Comparison of ENCODE assay signal across 11 cellular contexts in the genomic region with DNA sequence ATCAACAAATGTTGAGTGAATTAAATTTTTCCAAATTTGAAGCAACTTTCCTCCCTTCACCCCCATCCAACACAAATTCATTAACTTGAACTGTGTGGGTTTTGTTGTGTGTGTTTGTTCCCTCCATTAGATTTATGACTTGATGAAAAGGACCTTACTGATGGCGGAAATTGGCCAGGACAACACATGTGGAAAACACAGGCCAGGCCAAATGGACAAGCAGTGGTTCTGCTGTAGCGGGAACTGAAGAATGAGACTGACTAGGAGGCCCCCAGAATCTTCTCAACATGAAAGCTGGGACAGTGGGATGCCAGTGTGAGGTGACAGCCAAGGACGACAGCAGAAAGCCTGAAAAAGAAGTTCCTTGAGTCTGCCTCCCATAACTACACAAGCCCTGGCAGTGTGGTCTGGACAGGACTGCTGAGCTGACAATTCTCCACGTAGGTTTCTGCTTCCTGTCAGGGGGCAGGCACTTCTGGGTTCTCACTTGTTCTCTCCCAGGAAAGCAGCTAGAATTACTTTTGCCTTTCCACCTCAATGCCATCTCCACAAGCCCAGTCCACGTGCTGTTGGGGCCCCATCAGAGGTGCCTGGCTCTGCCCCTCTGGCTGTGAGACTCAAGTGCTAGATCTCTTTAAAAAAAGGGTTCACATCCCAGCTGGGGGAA.
DNase-seq lines count a peak whose midpoint lies in the region; TF ChIP-seq lines count a peak whose summit lies in the region.
"Had no signal": no experiment of that assay in that cellular context is flagged by ENCODE, and none has a peak within 500 bp of the region (broad histone marks: within the 10 kb centered on the region; RNA-seq: fewer than 3 reads in every experiment).

No MANE protein-coding gene starts in this region.

- H3K27me3 ChIP-seq in CD4-positive, alpha-beta memory T cell (ENCODE audit: insufficient read depth, low read length): no peaks in the 10 kb centered on the region
- H3K27me3 ChIP-seq in mammary epithelial cell (ENCODE audit: insufficient read depth, low read length): no peaks in the 10 kb centered on the region
- H3K27me3 ChIP-seq in trophoblast cell (ENCODE audit: insufficient read depth, low read length): no peaks in the 10 kb centered on the region
- H3K27me3 ChIP-seq: ovary had no signal

- no peak overlapping the region for H2BK12ac ChIP-seq in trophoblast cell (ENCODE audit: low read length)

- WGBS in mammary epithelial cell (ENCODE audit: low coverage, missing lambda C conversion rate): 93% methylated on average over 5 of the region's 5 CpGs
- WGBS in trophoblast cell (ENCODE audit: extremely low coverage, insufficient coverage, insufficient read length): no CpG with 5 or more reads among the region's 5 CpGs

- peaks cover 92 to 100% (median 96%) of the 10 kb centered on the region in 4 donors for H3K4me1 Mint-ChIP-seq in CD4-positive, alpha-beta memory T cell

- H3K27me3 Mint-ChIP-seq in CD4-positive, alpha-beta memory T cell: no peaks in the 10 kb centered on the region

- peak overlapping the region; percentile 90 to 99 (median 97) for H3K27ac Mint-ChIP-seq in CD4-positive, alpha-beta memory T cell

- CTCF ChIA-PET in CD4-positive, alpha-beta memory T cell (lab: Charles Lee; ENCODE audit: partially characterized antibody): interaction anchor here (0.7 to 6.2 kb wide), 9 partner anchors 8 to 203 kb away, joined by 3 to 50 read pairs (median 8); no protein-coding TSS in a partner anchor
- CTCF ChIA-PET in mammary epithelial cell (lab: Charles Lee; ENCODE audit: low non-redundant PET): no interaction called here

- peak in 3 of 5 donors; percentile 45 to 67 (median 58) for DNase-seq in CD4-positive, alpha-beta memory T cell
- DNase-seq in NCI-H510A treated with DMSO at 0.1 percent for 48 hours (lab: John Stamatoyannopoulos, UW): peak; percentile 38
- no peak for DNase-seq in mammary epithelial cell
- no peak for DNase-seq in trophoblast cell
- no peak for DNase-seq in hepatic stellate cell (ENCODE audit: low spot score)
- DNase-seq in NCI-H226: no peak
- no peak for DNase-seq in NCI-H1048 (lab: John Stamatoyannopoulos, UW)
- DNase-seq in foreskin fibroblast: no peak
- DNase-seq: head of caudate nucleus, NCI-H1105 treated with DMSO at 0.1 percent for 48 hours, ovary had no signal

- no peaks in the 10 kb centered on the region for H4K20me1 ChIP-seq in mammary epithelial cell (ENCODE audit: insufficient read depth, low read length)

- H3K18ac ChIP-seq in trophoblast cell (ENCODE audit: low read length): peak overlapping the region; percentile 2

- H3K14ac ChIP-seq in trophoblast cell (ENCODE audit: low read length): no peak overlapping the region

- no peak overlapping the region for H4K91ac ChIP-seq in trophoblast cell (ENCODE audit: low read depth, low read length)

- no peak overlapping the region for H2BK120ac ChIP-seq in trophoblast cell (ENCODE audit: insufficient read depth, low read length, poor library complexity)

- no peak overlapping the region for H2BK5ac ChIP-seq in trophoblast cell (ENCODE audit: low read depth, low read length, poor library complexity)

- in situ Hi-C loops in mammary epithelial cell (cut with MboI; ENCODE audit: low sequenced_read_pairs in 2 of 2): loop anchor here in 1 of 2 donors (25.0 kb wide), 1 partner anchor 331 kb away; no protein-coding TSS in a partner anchor

- no peak overlapping the region for H2AFZ ChIP-seq in mammary epithelial cell (ENCODE audit: low read depth, low read length)
- H2AFZ ChIP-seq in trophoblast cell (ENCODE audit: insufficient read depth, low read length, poor library complexity): no peak overlapping the region

- peaks cover 47% of the 10 kb centered on the region for H3K36me3 ChIP-seq in CD4-positive, alpha-beta memory T cell (ENCODE audit: insufficient read depth, low read length)
- H3K36me3 ChIP-seq in mammary epithelial cell (ENCODE audit: insufficient read depth, low read length) (peaks cover 19% of the 10 kb centered on the region), trophoblast cell (ENCODE audit: control insufficient read depth in 1 of 2, insufficient read depth in 2 of 2, low read length in 2 of 2) (peaks cover 19 to 41% of the 10 kb centered on the region in 2 experiments)
- H3K36me3 ChIP-seq: ovary had no signal

- H3K9ac ChIP-seq in mammary epithelial cell (ENCODE audit: insufficient read depth, low read length) (no peak overlapping the region), trophoblast cell (ENCODE audit: low read length) (no peak overlapping the region)

- no peak for TF ChIP-seq CTCF in mammary epithelial cell (conservative IDR thresholded peaks at IDR 0.05 in 1 of 2, IDR thresholded peaks at IDR 0.05 in 1 of 2; ENCODE audit: extremely low read depth in 1 of 2, insufficient read depth in 1 of 2, low read depth in 1 of 2, low read length in 2 of 2)
- TF ChIP-seq CTCF in foreskin fibroblast (IDR thresholded peaks at IDR 0.05; ENCODE audit: low read depth, low read length): no peak

- peaks cover 0 to 7% (median 0%) of the 10 kb centered on the region in 8 donors for H3K9me3 Mint-ChIP-seq in CD4-positive, alpha-beta memory T cell

- H3K4me1 ChIP-seq in CD4-positive, alpha-beta memory T cell (ENCODE audit: insufficient read depth, low read length): peaks cover 100% of the 10 kb centered on the region
- H3K4me1 ChIP-seq in mammary epithelial cell (ENCODE audit: insufficient read depth, low read length) (peaks cover 49% of the 10 kb centered on the region), trophoblast cell (ENCODE audit: control insufficient read depth in 1 of 2, insufficient read depth in 2 of 2, low read length in 2 of 2) (peaks cover 14% of the 10 kb centered on the region in 2 experiments)

- intact Hi-C loops in CD4-positive, alpha-beta memory T cell (cut with micrococcal nuclease): loop anchor here (1.0 kb wide), 1 partner anchor 10 kb away; no protein-coding TSS in a partner anchor
- intact Hi-C loops in mammary epithelial cell (cut with micrococcal nuclease): no loop called here

- no peak overlapping the region for H4K12ac ChIP-seq in trophoblast cell (ENCODE audit: low read depth, low read length)

- H3K4me3 Mint-ChIP-seq in CD4-positive, alpha-beta memory T cell: peak overlapping the region; percentile 54 to 84 (median 73)

- no peak overlapping the region for H3K4me2 ChIP-seq in mammary epithelial cell (ENCODE audit: insufficient read depth, low read depth, low read length)
- H3K4me2 ChIP-seq in trophoblast cell (ENCODE audit: low read length): no peak overlapping the region

- peaks cover 86 to 95% of the 10 kb centered on the region in 2 donors for H3K36me3 Mint-ChIP-seq in CD4-positive, alpha-beta memory T cell

- peak overlapping the region; percentile 89 for H3K27ac ChIP-seq in CD4-positive, alpha-beta memory T cell (ENCODE audit: low read depth, low read length)
- H3K27ac ChIP-seq in mammary epithelial cell (ENCODE audit: insufficient read depth, low read depth, low read length): peak overlapping the region; percentile 8
- H3K27ac ChIP-seq in trophoblast cell (ENCODE audit: low read depth, low read length): no peak overlapping the region
- H3K27ac ChIP-seq: ovary had no signal

- H4K8ac ChIP-seq in trophoblast cell (ENCODE audit: low read depth, low read length): no peak overlapping the region

- BruUV-seq in mammary epithelial cell (replicated peaks; lab: Mats Ljungman, UMichigan): no TSS peak

- H3K79me2 ChIP-seq in mammary epithelial cell (ENCODE audit: insufficient read depth, low read length) (peaks cover 96% of the 10 kb centered on the region), trophoblast cell (ENCODE audit: control insufficient read depth, insufficient read depth, low read length, poor library complexity) (peaks cover 5% of the 10 kb centered on the region)

- peak overlapping the region in 1 of 2 donors; percentile 1 for H3K4me3 ChIP-seq in CD4-positive, alpha-beta memory T cell (ENCODE audit: low read length in 2 of 2)
- H3K4me3 ChIP-seq in mammary epithelial cell (replicated peaks in 1 of 3; ENCODE audit: insufficient read depth in 1 of 3, low read depth in 2 of 3, low read length in 3 of 3): no peak overlapping the region
- H3K4me3 ChIP-seq in trophoblast cell (ENCODE audit: low read depth, low read length): no peak overlapping the region
- H3K4me3 ChIP-seq in foreskin fibroblast (ENCODE audit: low read depth in 1 of 2, low read length in 2 of 2): no peak overlapping the region
- H3K4me3 ChIP-seq: ovary had no signal

- no peak overlapping the region for H2AK5ac ChIP-seq in trophoblast cell (ENCODE audit: low read length)

- no peaks in the 10 kb centered on the region for H3K79me1 ChIP-seq in trophoblast cell (ENCODE audit: low read length)

- dilution Hi-C loops in mammary epithelial cell (cut with HindIII; ENCODE audit: low sequenced_read_pairs): no loop called here

- peak overlapping the region; percentile 25 for H3K4ac ChIP-seq in trophoblast cell (ENCODE audit: low read depth, low read length)

- H3K23ac ChIP-seq in trophoblast cell (ENCODE audit: low read length): no peak overlapping the region

- POLR2A ChIA-PET in CD4-positive, alpha-beta memory T cell (lab: Charles Lee; ENCODE audit: partially characterized antibody): interaction anchor here (0.9 to 17.8 kb wide), 10 partner anchors 11 to 210 kb away, joined by 3 to 1148 read pairs (median 12); partner anchors contain the start of gene FLI1

- no peaks in the 10 kb centered on the region for H3K9me3 ChIP-seq in CD4-positive, alpha-beta memory T cell (ENCODE audit: control insufficient read depth in 1 of 2, low read length in 2 of 2)
- H3K9me3 ChIP-seq in mammary epithelial cell (replicated peaks; ENCODE audit: insufficient read depth, low read length) (no peaks in the 10 kb centered on the region), trophoblast cell (ENCODE audit: insufficient read depth, low read depth, low read length) (no peaks in the 10 kb centered on the region)
- H3K9me3 ChIP-seq: ovary had no signal

Comparison
In these comparisons a context has a peak if more than half of its experiments do, and no peak if none do; other contexts are left out.
1. DNase-seq: peak in CD4-positive, alpha-beta memory T cell (3 of 5) and NCI-H510A treated with DMSO at 0.1 percent for 48 hours (single experiment); none in mammary epithelial cell (single experiment), trophoblast cell (0 of 2), hepatic stellate cell (single experiment), NCI-H226 (single experiment), NCI-H1048 (single experiment) and foreskin fibroblast (0 of 2).